ENCODE assay signal across 1 cellular context in genomic region chr9:136521541-136521940, GRCh38.
TF ChIP-seq lines count a peak whose summit lies in the region.

No MANE protein-coding gene starts in this region.

TF ChIP-seq in HepG2, 621 proteins besides CTCF, POLR2A, EP300 and RAD21:
- TF ChIP-seq SRF (IDR thresholded peaks at IDR 0.05; ENCODE audit: low read depth, low read length): no peak
- no peak for TF ChIP-seq ZBTB20 (CRISPR knock-in tag; IDR thresholded peaks at IDR 0.05; ENCODE audit: borderline replicate concordance, low read depth)
- TF ChIP-seq ZNF580 (CRISPR knock-in tag; IDR thresholded peaks at IDR 0.05; ENCODE audit: borderline replicate concordance, low read depth): no peak
- TF ChIP-seq NFIC (IDR thresholded peaks at IDR 0.05; ENCODE audit: low read length): no peak
- no peak for TF ChIP-seq ZFP36L1 (CRISPR knock-in tag; IDR thresholded peaks at IDR 0.05)
- TF ChIP-seq MIER2 (CRISPR knock-in tag; IDR thresholded peaks at IDR 0.05): no peak
- no peak for TF ChIP-seq ZBTB4 (CRISPR knock-in tag; IDR thresholded peaks at IDR 0.05; ENCODE audit: borderline replicate concordance)
- TF ChIP-seq KLF6 (CRISPR knock-in tag; IDR thresholded peaks at IDR 0.05): no peak
- TF ChIP-seq ZNF556 (CRISPR knock-in tag; IDR thresholded peaks at IDR 0.05; ENCODE audit: borderline replicate concordance): no peak
- no peak for TF ChIP-seq JUN (CRISPR knock-in tag; IDR thresholded peaks at IDR 0.05)
- TF ChIP-seq YY1 (IDR thresholded peaks at IDR 0.05; ENCODE audit: insufficient read depth, insufficient replicate concordance, low read depth, low read length): no peak
TF ChIP-seq in HepG2: peak in this region for 0.
